17 cellular contexts compared by ENCODE assay signal in genomic region chr10:79125092-79125491, GRCh38. TPM values are rescaled to one million over a fixed set of nuclear protein-coding genes. Genes with fewer than 3 reads are reported as not detected.
DNase-seq lines count a peak whose midpoint lies in the region; ATAC-seq and TF ChIP-seq lines count a peak whose summit lies in the region.
"Had no signal": no experiment of that assay in that cellular context is flagged by ENCODE, and none has a peak within 500 bp of the region (broad histone marks: within the 10 kb centered on the region; RNA-seq: fewer than 3 reads in every experiment).

No MANE protein-coding gene starts in this region.

- H3K27ac ChIP-seq in cardiac muscle cell (peak overlapping the region; percentile 99), WERI-Rb-1 (peak overlapping the region; percentile 86), vagina (peak overlapping the region; percentile 74), suprapubic skin (no peak overlapping the region)
- H3K27ac ChIP-seq: SK-N-MC had no signal

- H3K36me3 ChIP-seq in cardiac muscle cell (peaks cover 22% of the 10 kb centered on the region), WERI-Rb-1 (peaks cover 6% of the 10 kb centered on the region), vagina (peaks cover 0 to 50% of the 10 kb centered on the region in 2 donors), suprapubic skin (peaks cover 80% of the 10 kb centered on the region)

- H3K4me1 ChIP-seq in cardiac muscle cell (ENCODE audit: low read depth) (peaks cover 36% of the 10 kb centered on the region), vagina (peaks cover 76% of the 10 kb centered on the region), suprapubic skin (peaks cover 44% of the 10 kb centered on the region)

- TF ChIP-seq EP300 in suprapubic skin (IDR thresholded peaks at IDR 0.05) = no peak

- intact Hi-C loops in Right ventricle myocardium inferior (cut with DNase I) (loop anchor here (5.0 kb wide), 1 partner anchor 33 kb away; no protein-coding TSS in a partner anchor), vagina (cut with DNase I) (no loop called here)

- H3K4me3 ChIP-seq in cardiac muscle cell (no peak overlapping the region), WERI-Rb-1 (ENCODE audit: low read depth, low read length) (no peak overlapping the region), vagina (no peak overlapping the region), suprapubic skin (no peak overlapping the region)
- H3K4me3 ChIP-seq in Jurkat, Clone E6-1 (ENCODE audit: low read length) = no peak overlapping the region
- H3K4me3 ChIP-seq: SK-N-MC had no signal

- H3K27me3 ChIP-seq in cardiac muscle cell = no peaks in the 10 kb centered on the region
- no peaks in the 10 kb centered on the region for H3K27me3 ChIP-seq in WERI-Rb-1 (ENCODE audit: insufficient read depth, low read depth, severe bottlenecking)
- H3K27me3 ChIP-seq in vagina = no peaks in the 10 kb centered on the region
- no peaks in the 10 kb centered on the region for H3K27me3 ChIP-seq in suprapubic skin

- ATAC-seq in Right ventricle myocardium inferior = no peak
- ATAC-seq: Panc1 had no signal

- H3K9me3 ChIP-seq in cardiac muscle cell (ENCODE audit: low read depth) (no peaks in the 10 kb centered on the region), WERI-Rb-1 (ENCODE audit: severe bottlenecking) (no peaks in the 10 kb centered on the region), vagina (no peaks in the 10 kb centered on the region), suprapubic skin (no peaks in the 10 kb centered on the region)

- TF ChIP-seq POLR2A in vagina (IDR thresholded peaks at IDR 0.05) = no peak
- no peak for TF ChIP-seq POLR2A in suprapubic skin (IDR thresholded peaks at IDR 0.05)

- DNase-seq in cardiac muscle cell (ENCODE audit: low read depth in 1 of 2, low spot score in 1 of 2) (no peak), Right ventricle myocardium inferior (ENCODE audit: missing footprints) (no peak), WERI-Rb-1 (peak; percentile 82), vagina (ENCODE audit: extremely low spot score in 2 of 2) (no peak), germinal center (ENCODE audit: low spot score) (no peak), suprapubic skin (ENCODE audit: low spot score in 2 of 2) (no peak)
- peak; percentile 72 for DNase-seq in Jurkat, Clone E6-1 (ENCODE audit: low read depth, low spot score)
- DNase-seq in stimulated activated CD4-positive, alpha-beta T cell treated with anti-CD3 and anti-CD28 coated beads, Interleukin-4, amount 100 ng/mL, for 4 hours = no peak
- DNase-seq: C1 segment of cervical spinal cord; CD8-positive, alpha-beta memory T cell; DND-41; NCI-H1105 treated with DMSO at 0.1 percent for 48 hours; NCI-H1930; NCI-H526 treated with DMSO at 0.1 percent for 48 hours; Right ventricle myocardium superior had no signal

- TF ChIP-seq CTCF in cardiac muscle cell (IDR thresholded peaks at IDR 0.05; ENCODE audit: low read depth, low read length) = no peak
- TF ChIP-seq CTCF in WERI-Rb-1 (IDR thresholded peaks at IDR 0.05; ENCODE audit: low read depth, low read length) = no peak
- no peak for TF ChIP-seq CTCF in vagina (IDR thresholded peaks at IDR 0.05)
- TF ChIP-seq CTCF in suprapubic skin (IDR thresholded peaks at IDR 0.05) = no peak

- WGBS in suprapubic skin = 91% methylated on average over 3 of the region's 7 CpGs

RNA-seq across cellular contexts. Expression of gene ZMIZ1, which starts 56.3 kb away (rescaled TPM):
- total RNA-seq in cardiac muscle cell (57.1 and 78.8 TPM in 2 replicates), Right ventricle myocardium inferior (48.8 TPM), vagina (61.4 TPM), suprapubic skin (100 to 1,000 TPM in 1 of 4 donors, 10 to 100 TPM in 3; 71.9 to 104 (median 79.5) TPM)
- polyA plus RNA-seq in cardiac muscle cell = 48.2 and 57.7 TPM in 2 replicates
- 24.0 TPM for polyA plus RNA-seq in Jurkat, Clone E6-1 (2012; ENCODE audit: insufficient read depth, insufficient read length)

Comparison
In these comparisons a context has a peak if more than half of its experiments do, and no peak if none do; other contexts are left out.
1. DNase-seq: peak in Jurkat, Clone E6-1 (single experiment) and WERI-Rb-1 (single experiment); none in cardiac muscle cell (0 of 2), Right ventricle myocardium inferior (single experiment), vagina (0 of 2), stimulated activated CD4-positive, alpha-beta T cell treated with anti-CD3 and anti-CD28 coated beads, Interleukin-4, amount 100 ng/mL, for 4 hours (0 of 2), germinal center (single experiment) and suprapubic skin (0 of 2).